In the genomic region with DNA sequence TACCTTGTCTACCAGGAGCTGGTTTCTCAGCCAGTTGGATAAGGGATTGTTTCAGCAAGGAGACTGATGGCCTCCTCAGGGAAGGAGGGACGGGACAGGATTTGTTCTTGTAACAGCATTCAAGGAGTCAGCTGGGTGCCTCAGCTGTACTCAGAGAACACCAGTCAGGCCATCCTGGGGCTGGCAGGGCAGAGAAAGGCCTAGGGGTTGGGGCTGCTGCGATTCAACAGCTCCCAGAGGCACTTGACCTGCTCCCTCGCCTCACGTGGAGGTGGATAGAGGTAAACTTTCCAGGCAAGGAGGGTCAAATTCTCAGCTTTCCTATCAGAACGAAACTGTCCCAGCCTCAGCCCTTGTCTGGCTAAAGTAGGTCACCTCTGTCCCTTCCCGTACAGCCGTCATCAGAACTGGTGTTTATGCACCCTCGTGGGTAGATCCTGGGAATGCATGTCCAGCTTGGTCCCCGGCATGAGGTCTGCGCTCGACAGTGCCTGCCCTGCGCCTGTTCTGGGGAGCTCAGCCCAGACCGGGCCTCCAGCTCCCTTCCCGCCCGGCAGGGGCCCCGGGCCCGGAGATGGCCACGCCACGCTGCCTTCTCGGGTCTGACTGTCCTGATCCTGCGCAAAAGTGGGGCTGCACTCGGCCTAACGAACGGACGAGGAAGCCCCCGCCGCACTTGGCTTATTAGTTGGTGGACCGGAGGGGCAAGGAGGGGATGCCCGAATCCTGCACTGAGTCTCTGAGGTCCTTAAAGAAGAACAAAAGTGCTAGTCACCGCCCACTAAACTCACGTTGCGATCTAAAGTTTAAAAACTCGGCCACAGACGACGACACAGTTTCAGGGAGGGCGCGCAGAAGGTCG, we compare ENCODE assay signal across 8 cellular contexts. TPM values are rescaled to one million over a fixed set of nuclear protein-coding genes. Genes with fewer than 3 reads are reported as not detected.
DNase-seq lines count a peak whose midpoint lies in the region; ATAC-seq and TF ChIP-seq lines count a peak whose summit lies in the region.

No MANE protein-coding gene starts in this region.

- H3K4me3 ChIP-seq in coronary artery (peak overlapping the region; percentile 75), liver (ENCODE audit: low read depth in 1 of 3, low read length in 3 of 3) (peak overlapping the region; percentile 68 to 96 (median 80))

- H3K36me3 Mint-ChIP-seq in stimulated activated naive CD8-positive, alpha-beta T cell treated with anti-CD3 and anti-CD28 coated beads, Interleukin-15, Interleukin-2, amounts not matched to agents 100 ng/mL and 50 ng/mL, for 24 hours (ENCODE audit: low read depth) = peaks cover 15% of the 10 kb centered on the region

- peaks cover 0 to 23% (median 17%) of the 10 kb centered on the region in 4 donors for H3K4me1 ChIP-seq in liver (ENCODE audit: control insufficient read depth in 4 of 4, insufficient read depth in 4 of 4, low read length in 3 of 4)

- no peak for TF ChIP-seq RAD21 in liver (IDR thresholded peaks at IDR 0.05)

- H3K9me3 Mint-ChIP-seq in stimulated activated naive CD8-positive, alpha-beta T cell treated with anti-CD3 and anti-CD28 coated beads, Interleukin-15, Interleukin-2, amounts not matched to agents 100 ng/mL and 50 ng/mL, for 24 hours = no peaks in the 10 kb centered on the region

- 29% methylated on average over 38 of the region's 38 CpGs for WGBS in liver

- H3K9ac ChIP-seq in liver (ENCODE audit: low read depth in 1 of 2, low read length in 2 of 2) = peak overlapping the region; percentile 64 to 74

- H3K9me3 ChIP-seq in liver (ENCODE audit: control insufficient read depth in 4 of 4, low read length in 3 of 4) = no peaks in the 10 kb centered on the region

- DNase-seq in NCI-H1417 (lab: John Stamatoyannopoulos, UW) = peak in 2 of 3 experiments; percentile 27 to 58
- DNase-seq in NCI-H1417 treated with DMSO at 0.1 percent for 48 hours (lab: John Stamatoyannopoulos, UW) = no peak
- peak; percentile 6 for DNase-seq in RWPE1 (ENCODE audit: low spot score)
- DNase-seq in coronary artery (ENCODE audit: low spot score) = no peak
- DNase-seq in NCI-H2029 treated with DMSO at 0.1 percent for 48 hours (lab: John Stamatoyannopoulos, UW) = no peak

- H3K4me1 Mint-ChIP-seq in stimulated activated naive CD8-positive, alpha-beta T cell treated with anti-CD3 and anti-CD28 coated beads, Interleukin-15, Interleukin-2, amounts not matched to agents 100 ng/mL and 50 ng/mL, for 24 hours (ENCODE audit: low read depth) = peaks cover 38% of the 10 kb centered on the region

- no peaks in the 10 kb centered on the region for H3K27me3 Mint-ChIP-seq in stimulated activated naive CD8-positive, alpha-beta T cell treated with anti-CD3 and anti-CD28 coated beads, Interleukin-15, Interleukin-2, amounts not matched to agents 100 ng/mL and 50 ng/mL, for 24 hours

- TF ChIP-seq CTCF in RWPE1 (conservative IDR thresholded peaks at IDR 0.05; ENCODE audit: low read depth) (no peak), coronary artery (IDR thresholded peaks at IDR 0.05) (no peak), liver (IDR thresholded peaks at IDR 0.05; ENCODE audit: low read depth, low read length, missing input control) (peak; percentile 4)

- peak overlapping the region; percentile 97 for H3K27ac Mint-ChIP-seq in stimulated activated naive CD8-positive, alpha-beta T cell treated with anti-CD3 and anti-CD28 coated beads, Interleukin-15, Interleukin-2, amounts not matched to agents 100 ng/mL and 50 ng/mL, for 24 hours

- peak overlapping the region; percentile 96 for H3K4me3 Mint-ChIP-seq in stimulated activated naive CD8-positive, alpha-beta T cell treated with anti-CD3 and anti-CD28 coated beads, Interleukin-15, Interleukin-2, amounts not matched to agents 100 ng/mL and 50 ng/mL, for 24 hours

- POLR2A ChIA-PET in RWPE1 (lab: Yijun Ruan, JAX; ENCODE audit: low non-redundant PET) = interaction anchor here (0.6 kb wide), 1 partner anchor 42 kb away, joined by 6 read pairs; no protein-coding TSS in a partner anchor

- H3K27me3 ChIP-seq in liver (ENCODE audit: control insufficient read depth in 4 of 4, insufficient read depth in 4 of 4, low read length in 3 of 4) = no peaks in the 10 kb centered on the region

- no peaks in the 10 kb centered on the region for H3K36me3 ChIP-seq in liver (ENCODE audit: control insufficient read depth in 4 of 4, insufficient read depth in 3 of 4, low read depth in 1 of 4, low read length in 3 of 4)

- CTCF ChIA-PET in RWPE1 (lab: Yijun Ruan, JAX) = interaction anchor here (0.7 to 1.4 kb wide), 3 partner anchors 53 to 512 kb away, joined by 3 read pairs; no protein-coding TSS in a partner anchor

- peak; percentile 13 for ATAC-seq in HG02588 (IDR thresholded peaks at IDR 0.05; ENCODE audit: unreplicated experiment)

- H3K27ac ChIP-seq in RWPE1 = peak overlapping the region; percentile 82
- H3K27ac ChIP-seq in coronary artery = peak overlapping the region; percentile 67 to 84
- H3K27ac ChIP-seq in liver (ENCODE audit: low read depth in 1 of 2, low read length in 2 of 2) = peak overlapping the region; percentile 87 to 92

TF ChIP-seq in liver, 16 proteins besides CTCF, POLR2A, EP300 and RAD21:
- TF ChIP-seq, protein P1, sequence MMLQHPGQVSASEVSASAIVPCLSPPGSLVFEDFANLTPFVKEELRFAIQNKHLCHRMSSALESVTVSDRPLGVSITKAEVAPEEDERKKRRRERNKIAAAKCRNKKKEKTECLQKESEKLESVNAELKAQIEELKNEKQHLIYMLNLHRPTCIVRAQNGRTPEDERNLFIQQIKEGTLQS (IDR thresholded peaks at IDR 0.05) = no peak
- TF ChIP-seq YY1 (IDR thresholded peaks at IDR 0.05) (no peak), EGR1 (IDR thresholded peaks at IDR 0.05; ENCODE audit: low read depth in 2 of 2) (no peak), SP1 (IDR thresholded peaks at IDR 0.05) (no peak), HNF4A (conservative IDR thresholded peaks at IDR 0.05) (no peak), HNF4G (IDR thresholded peaks at IDR 0.05) (no peak), JUND (IDR thresholded peaks at IDR 0.05) (no peak), FOXA2 (IDR thresholded peaks at IDR 0.05) (no peak), FOXA1 (IDR thresholded peaks at IDR 0.05) (no peak), GABPA (IDR thresholded peaks at IDR 0.05 in 1 of 2, conservative IDR thresholded peaks at IDR 0.05 in 1 of 2) (no peak), TAF1 (conservative IDR thresholded peaks at IDR 0.05) (no peak), RXRA (IDR thresholded peaks at IDR 0.05) (no peak)
- TF ChIP-seq, protein P2, sequence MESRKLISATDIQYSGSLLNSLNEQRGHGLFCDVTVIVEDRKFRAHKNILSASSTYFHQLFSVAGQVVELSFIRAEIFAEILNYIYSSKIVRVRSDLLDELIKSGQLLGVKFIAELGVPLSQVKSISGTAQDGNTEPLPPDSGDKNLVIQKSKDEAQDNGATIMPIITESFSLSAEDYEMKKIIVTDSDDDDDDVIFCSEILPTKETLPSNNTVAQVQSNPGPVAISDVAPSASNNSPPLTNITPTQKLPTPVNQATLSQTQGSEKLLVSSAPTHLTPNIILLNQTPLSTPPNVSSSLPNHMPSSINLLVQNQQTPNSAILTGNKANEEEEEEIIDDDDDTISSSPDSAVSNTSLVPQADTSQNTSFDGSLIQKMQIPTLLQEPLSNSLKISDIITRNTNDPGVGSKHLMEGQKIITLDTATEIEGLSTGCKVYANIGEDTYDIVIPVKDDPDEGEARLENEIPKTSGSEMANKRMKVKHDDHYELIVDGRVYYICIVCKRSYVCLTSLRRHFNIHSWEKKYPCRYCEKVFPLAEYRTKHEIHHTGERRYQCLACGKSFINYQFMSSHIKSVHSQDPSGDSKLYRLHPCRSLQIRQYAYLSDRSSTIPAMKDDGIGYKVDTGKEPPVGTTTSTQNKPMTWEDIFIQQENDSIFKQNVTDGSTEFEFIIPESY (IDR thresholded peaks at IDR 0.05) = no peak
- TF ChIP-seq, protein P3, sequence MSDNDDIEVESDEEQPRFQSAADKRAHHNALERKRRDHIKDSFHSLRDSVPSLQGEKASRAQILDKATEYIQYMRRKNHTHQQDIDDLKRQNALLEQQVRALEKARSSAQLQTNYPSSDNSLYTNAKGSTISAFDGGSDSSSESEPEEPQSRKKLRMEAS (IDR thresholded peaks at IDR 0.05) = no peak

RNA-seq across cellular contexts. Expression of a gene that starts 0.8 kb away (rescaled TPM):
- 10 to 100 TPM; 10.7 to 13.2 TPM for total RNA-seq in liver
- 1 to 10 TPM; 2.0 TPM for polyA plus RNA-seq in liver

RNA-seq across cellular contexts. Expression of a gene that starts 33.2 kb away (rescaled TPM):
- total RNA-seq in liver = 10 to 100 TPM; 60.0 to 69.6 TPM
- polyA plus RNA-seq in liver = 10 to 100 TPM; 18.3 to 54.5 TPM

Comparison
In these comparisons a context has a peak if more than half of its experiments do, and no peak if none do; other contexts are left out.
1. DNase-seq: peak in NCI-H1417 (2 of 3) and RWPE1 (single experiment); none in NCI-H1417 treated with DMSO at 0.1 percent for 48 hours (single experiment), coronary artery (single experiment) and NCI-H2029 treated with DMSO at 0.1 percent for 48 hours (single experiment).
2. Peak in every context shown above with its lines, with median percentiles within 50 percentile points of each other: H3K27ac ChIP-seq.